9 cellular contexts compared by ENCODE assay signal in the genomic region with DNA sequence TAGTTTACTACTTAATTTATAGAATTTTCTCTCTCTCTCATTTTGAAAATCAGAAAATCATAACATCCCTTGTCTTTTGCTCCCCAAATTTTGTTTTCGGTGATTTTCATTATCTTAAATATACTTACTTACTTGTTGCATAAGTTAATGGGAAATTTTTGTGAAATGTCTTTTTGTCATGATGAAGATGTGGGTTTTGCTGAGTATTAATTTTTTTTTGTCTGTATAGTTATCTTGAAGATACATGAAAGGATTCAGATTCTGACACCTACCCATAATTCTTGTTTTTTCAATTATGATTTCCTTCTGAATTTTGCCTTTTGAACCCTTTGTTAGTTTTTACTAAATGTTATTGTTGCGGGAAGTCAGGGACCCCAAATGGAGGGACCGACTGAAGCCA.
"Had no signal": no experiment of that assay in that cellular context is flagged by ENCODE, and none has a peak within 500 bp of the region (broad histone marks: within the 10 kb centered on the region; RNA-seq: fewer than 3 reads in every experiment).

No MANE protein-coding gene starts in this region.

- H3K27ac ChIP-seq: GM23248 had no signal

- H3K4me3 Mint-ChIP-seq: HFFc6 had no signal

- H3K9me3 ChIP-seq: HAP-1 had no signal

- ATAC-seq: HCT116 had no signal

- H3K27me3 Mint-ChIP-seq: IgD-negative memory B cell had no signal

- H3K4me1 Mint-ChIP-seq: IgD-negative memory B cell had no signal

- H3K4me3 ChIP-seq: GM23248, HAP-1 had no signal

- H3K36me3 Mint-ChIP-seq: IgD-negative memory B cell had no signal

- H3K36me3 ChIP-seq: HAP-1 had no signal

- H3K9ac ChIP-seq: GM23248 had no signal

- H2AFZ ChIP-seq: GM23248 had no signal

- FAIRE-seq: H1, H54, HTR-8/SVneo had no signal

- DNase-seq: GM23248, HFFc6, KG1 had no signal

- H3K27ac Mint-ChIP-seq: HFFc6, IgD-negative memory B cell had no signal
